1 cellular context compared by ENCODE assay signal in the genomic region with DNA sequence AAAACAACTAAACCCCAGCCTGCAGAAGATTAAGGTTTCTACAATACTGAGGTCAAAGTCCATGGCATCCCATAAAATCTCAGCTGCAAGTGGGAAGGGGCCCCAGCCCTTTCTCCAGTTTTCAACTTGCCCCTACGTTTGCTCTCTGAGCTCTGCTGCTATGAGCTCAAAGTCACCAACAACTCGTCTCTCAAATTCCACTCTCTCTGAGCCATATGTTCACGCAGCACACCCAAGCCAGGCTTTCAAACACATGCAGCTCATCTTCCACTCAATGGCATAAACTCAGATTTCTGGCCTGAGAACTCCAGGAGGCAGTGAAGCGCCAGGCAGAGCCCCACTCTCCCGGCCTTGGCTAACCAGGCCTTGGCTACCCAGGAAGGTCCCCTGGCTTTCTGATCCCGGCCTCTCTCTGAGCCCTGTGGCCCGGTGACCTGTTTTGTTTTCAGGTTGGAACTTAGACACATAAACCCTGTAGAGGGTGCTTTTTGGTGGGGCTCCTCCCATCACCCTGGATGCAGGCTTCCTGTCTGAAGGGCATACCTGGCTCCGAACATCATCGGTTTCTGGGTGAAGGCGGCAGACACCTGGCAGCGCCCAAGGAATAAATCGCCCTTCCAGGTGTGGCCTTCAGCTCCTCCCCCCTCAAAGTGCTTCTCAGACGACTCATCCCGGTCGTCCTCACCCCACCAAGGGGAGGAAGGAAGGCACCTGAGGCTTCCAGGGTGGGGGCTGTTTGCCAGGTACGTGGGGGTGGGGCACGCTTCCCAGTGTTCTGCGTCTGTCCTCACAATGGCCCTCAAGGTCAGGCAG.
TF ChIP-seq lines count a peak whose summit lies in the region.

No MANE protein-coding gene starts in this region.

TF ChIP-seq in A549, 52 proteins besides CTCF, POLR2A, EP300 and RAD21:
- TF ChIP-seq FOSB (CRISPR knock-in tag; IDR thresholded peaks at IDR 0.05) (no peak), ZC3H11A (IDR thresholded peaks at IDR 0.05) (no peak)
- TF ChIP-seq, protein P1, sequence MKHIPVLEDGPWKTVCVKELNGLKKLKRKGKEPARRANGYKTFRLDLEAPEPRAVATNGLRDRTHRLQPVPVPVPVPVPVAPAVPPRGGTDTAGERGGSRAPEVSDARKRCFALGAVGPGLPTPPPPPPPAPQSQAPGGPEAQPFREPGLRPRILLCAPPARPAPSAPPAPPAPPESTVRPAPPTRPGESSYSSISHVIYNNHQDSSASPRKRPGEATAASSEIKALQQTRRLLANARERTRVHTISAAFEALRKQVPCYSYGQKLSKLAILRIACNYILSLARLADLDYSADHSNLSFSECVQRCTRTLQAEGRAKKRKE (CRISPR knock-in tag; IDR thresholded peaks at IDR 0.05; ENCODE audit: low read depth) = no peak
- TF ChIP-seq, protein P2, sequence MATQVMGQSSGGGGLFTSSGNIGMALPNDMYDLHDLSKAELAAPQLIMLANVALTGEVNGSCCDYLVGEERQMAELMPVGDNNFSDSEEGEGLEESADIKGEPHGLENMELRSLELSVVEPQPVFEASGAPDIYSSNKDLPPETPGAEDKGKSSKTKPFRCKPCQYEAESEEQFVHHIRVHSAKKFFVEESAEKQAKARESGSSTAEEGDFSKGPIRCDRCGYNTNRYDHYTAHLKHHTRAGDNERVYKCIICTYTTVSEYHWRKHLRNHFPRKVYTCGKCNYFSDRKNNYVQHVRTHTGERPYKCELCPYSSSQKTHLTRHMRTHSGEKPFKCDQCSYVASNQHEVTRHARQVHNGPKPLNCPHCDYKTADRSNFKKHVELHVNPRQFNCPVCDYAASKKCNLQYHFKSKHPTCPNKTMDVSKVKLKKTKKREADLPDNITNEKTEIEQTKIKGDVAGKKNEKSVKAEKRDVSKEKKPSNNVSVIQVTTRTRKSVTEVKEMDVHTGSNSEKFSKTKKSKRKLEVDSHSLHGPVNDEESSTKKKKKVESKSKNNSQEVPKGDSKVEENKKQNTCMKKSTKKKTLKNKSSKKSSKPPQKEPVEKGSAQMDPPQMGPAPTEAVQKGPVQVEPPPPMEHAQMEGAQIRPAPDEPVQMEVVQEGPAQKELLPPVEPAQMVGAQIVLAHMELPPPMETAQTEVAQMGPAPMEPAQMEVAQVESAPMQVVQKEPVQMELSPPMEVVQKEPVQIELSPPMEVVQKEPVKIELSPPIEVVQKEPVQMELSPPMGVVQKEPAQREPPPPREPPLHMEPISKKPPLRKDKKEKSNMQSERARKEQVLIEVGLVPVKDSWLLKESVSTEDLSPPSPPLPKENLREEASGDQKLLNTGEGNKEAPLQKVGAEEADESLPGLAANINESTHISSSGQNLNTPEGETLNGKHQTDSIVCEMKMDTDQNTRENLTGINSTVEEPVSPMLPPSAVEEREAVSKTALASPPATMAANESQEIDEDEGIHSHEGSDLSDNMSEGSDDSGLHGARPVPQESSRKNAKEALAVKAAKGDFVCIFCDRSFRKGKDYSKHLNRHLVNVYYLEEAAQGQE (IDR thresholded peaks at IDR 0.05) = no peak
